Comparison of ENCODE assay signal across 18 cellular contexts in the genomic region with DNA sequence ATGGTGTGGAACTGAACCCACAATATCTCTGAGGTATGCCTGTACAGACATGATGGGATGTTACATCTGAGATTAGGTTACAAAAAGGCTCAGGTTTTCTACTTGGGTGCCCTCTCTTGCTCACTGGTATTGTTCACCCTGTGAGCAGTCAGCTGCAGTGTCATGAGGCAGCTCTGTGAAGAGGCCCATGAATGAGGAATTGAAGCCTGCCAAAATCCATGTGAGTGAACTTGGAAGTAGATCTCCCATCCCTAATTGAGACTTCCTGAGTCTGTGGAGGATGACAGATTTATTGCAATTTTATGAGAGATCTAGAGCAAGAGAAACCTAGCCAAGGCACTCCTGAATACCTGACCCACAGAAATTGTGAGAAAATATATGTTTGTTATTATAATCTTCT.
DNase-seq lines count a peak whose midpoint lies in the region; ATAC-seq and TF ChIP-seq lines count a peak whose summit lies in the region.
"Had no signal": no experiment of that assay in that cellular context is flagged by ENCODE, and none has a peak within 500 bp of the region (broad histone marks: within the 10 kb centered on the region; RNA-seq: fewer than 3 reads in every experiment).

No MANE protein-coding gene starts in this region.

- DNase-seq in COLO829 (ENCODE audit: low spot score) (peak; percentile 57), NCI-H1105 (lab: John Stamatoyannopoulos, UW) (peak; percentile 2), SJCRH30 (peak; percentile 49 to 80), foreskin melanocyte (peak; percentile 80), ACHN (no peak), brain microvascular endothelial cell (no peak), activated T-cell treated with anti-CD3 and anti-CD28 coated beads for 4 hours (no peak)
- DNase-seq: CD4-positive, alpha-beta T cell; HFFc6; MM.1S; NCI-H1436 treated with DMSO at 0.1 percent for 48 hours; NCI-H2081; NCI-H748 treated with DMSO at 0.1 percent for 48 hours; SIG-M5 had no signal

- H3K4me1 ChIP-seq in SJCRH30, result peaks cover 10% of the 10 kb centered on the region
- H3K4me1 ChIP-seq: A549 had no signal

- H3K4me3 ChIP-seq in SJCRH30 (no peak overlapping the region), brain microvascular endothelial cell (ENCODE audit: low read depth, low read length) (no peak overlapping the region)
- H3K4me3 ChIP-seq: A549, GM23338 had no signal

- in situ Hi-C loops in ACHN (cut with HindIII; ENCODE audit: low pct_ligation_motif_present, low pct_unique_long_range_greater_than_20kb, low sequenced_read_pairs), result no loop called here
- in situ Hi-C loops in brain microvascular endothelial cell (cut with HindIII; ENCODE audit: low pct_ligation_motif_present, low sequenced_read_pairs), result no loop called here

- no peak for TF ChIP-seq CTCF in brain microvascular endothelial cell (IDR thresholded peaks at IDR 0.05; ENCODE audit: low read depth, low read length, missing control alignments)

- H3K9me3 ChIP-seq in SJCRH30 (replicated peaks), result no peaks in the 10 kb centered on the region

- no peak for ATAC-seq in GM21825 (IDR thresholded peaks at IDR 0.05; ENCODE audit: unreplicated experiment)
- ATAC-seq: A549, GM23338, HepG2 had no signal

- no peaks in the 10 kb centered on the region for H3K36me3 ChIP-seq in SJCRH30
- H3K36me3 ChIP-seq in brain microvascular endothelial cell (replicated peaks), result no peaks in the 10 kb centered on the region

- H3K27me3 ChIP-seq in SJCRH30, result no peaks in the 10 kb centered on the region
- H3K27me3 ChIP-seq in brain microvascular endothelial cell (replicated peaks), result no peaks in the 10 kb centered on the region

- peak overlapping the region; percentile 33 for H3K27ac ChIP-seq in SJCRH30
- H3K27ac ChIP-seq in brain microvascular endothelial cell, result no peak overlapping the region
- H3K27ac ChIP-seq: A549 had no signal

Comparison
In these comparisons a context has a peak if more than half of its experiments do, and no peak if none do; other contexts are left out.
1. DNase-seq: peak in COLO829 (single experiment), NCI-H1105 (single experiment), SJCRH30 (2 of 2) and foreskin melanocyte (single experiment); none in ACHN (single experiment), brain microvascular endothelial cell (single experiment) and activated T-cell treated with anti-CD3 and anti-CD28 coated beads for 4 hours (single experiment).